20 cellular contexts compared by ENCODE assay signal in genomic region chr16:72380283-72380682, GRCh38.
DNase-seq lines count a peak whose midpoint lies in the region; FAIRE-seq and TF ChIP-seq lines count a peak whose summit lies in the region.
"Had no signal": no experiment of that assay in that cellular context is flagged by ENCODE, and none has a peak within 500 bp of the region (broad histone marks: within the 10 kb centered on the region; RNA-seq: fewer than 3 reads in every experiment).

No MANE protein-coding gene starts in this region.

- H3K4me3 ChIP-seq in choroid plexus epithelial cell (ENCODE audit: low read depth, low read length) (no peak overlapping the region), ovary (no peak overlapping the region), small intestine (ENCODE audit: low read depth in 1 of 2, low read length in 2 of 2) (no peak overlapping the region)
- H3K4me3 ChIP-seq: BLaER1, SJCRH30 had no signal

- H3K27me3 ChIP-seq in ovary = no peaks in the 10 kb centered on the region
- no peaks in the 10 kb centered on the region for H3K27me3 ChIP-seq in small intestine (ENCODE audit: control insufficient read depth in 2 of 2, insufficient read depth in 2 of 2, low read length in 2 of 2)
- H3K27me3 ChIP-seq: BLaER1, SJCRH30 had no signal

- no peak for TF ChIP-seq EP300 in ovary (IDR thresholded peaks at IDR 0.05)

- no peak for TF ChIP-seq POLR2A in ovary (IDR thresholded peaks at IDR 0.05)

- intact Hi-C loops in ovary (cut with DNase I) = loop anchor here in 1 of 4 donors (10.0 kb wide), 1 partner anchor 55 kb away; no protein-coding TSS in a partner anchor

- H3K27ac ChIP-seq in ovary (no peak overlapping the region), small intestine (ENCODE audit: low read depth in 1 of 2, low read length in 1 of 2) (no peak overlapping the region)
- H3K27ac ChIP-seq: 22Rv1, BLaER1, SJCRH30 had no signal

- FAIRE-seq in small intestine (lab: Jason Lieb, UNC) = no peak
- FAIRE-seq: H54 had no signal

- H3K36me3 ChIP-seq in ovary (no peaks in the 10 kb centered on the region), small intestine (ENCODE audit: control insufficient read depth in 2 of 2, insufficient read depth in 2 of 2, low read length in 2 of 2) (no peaks in the 10 kb centered on the region)
- H3K36me3 ChIP-seq: BLaER1, SJCRH30 had no signal

- DNase-seq in NCI-H82 (lab: John Stamatoyannopoulos, UW) = peak; percentile 7
- no peak for DNase-seq in NCI-H82 treated with DMSO at 0.1 percent for 48 hours (lab: John Stamatoyannopoulos, UW; ENCODE audit: unreplicated experiment)
- peak; percentile 36 for DNase-seq in choroid plexus epithelial cell (ENCODE audit: low read depth)
- peak; percentile 34 for DNase-seq in kidney tubule cell (ENCODE audit: low spot score)
- no peak for DNase-seq in ovary
- no peak for DNase-seq in effector CD8-positive, alpha-beta T cell (lab: John Stamatoyannopoulos, UW)
- DNase-seq in small intestine = no peak
- no peak for DNase-seq in ecto neural progenitor cell (ENCODE audit: low spot score)
- DNase-seq: CD8-positive, alpha-beta memory T cell; DMS153; NCI-H1436 treated with DMSO at 0.1 percent for 48 hours; NCI-H2081; NCI-H524 treated with DMSO at 0.1 percent for 48 hours; NK-92 treated with Interleukin-12 subunit alpha and Interleukin-12 subunit beta, amount 100 ng/mL, for 24 hours; OCI-M1; RPMI8226; SJCRH30 had no signal

- H3K9me3 ChIP-seq in ovary (no peaks in the 10 kb centered on the region), small intestine (ENCODE audit: control insufficient read depth, low read depth) (no peaks in the 10 kb centered on the region)
- H3K9me3 ChIP-seq: BLaER1, SJCRH30 had no signal

- TF ChIP-seq CTCF in choroid plexus epithelial cell (conservative IDR thresholded peaks at IDR 0.05; ENCODE audit: low read depth, low read length) (no peak), ovary (IDR thresholded peaks at IDR 0.05) (no peak)

- H3K4me1 ChIP-seq in ovary (ENCODE audit: insufficient read depth) (no peaks in the 10 kb centered on the region), small intestine (ENCODE audit: control insufficient read depth in 2 of 2, insufficient read depth in 1 of 2, low read depth in 1 of 2, low read length in 1 of 2) (no peaks in the 10 kb centered on the region)
- H3K4me1 ChIP-seq: BLaER1, SJCRH30 had no signal

- 61 to 73% (median 70%) methylated on average over 1 of the region's 1 CpG for WGBS in ovary, 3 donors
- WGBS in small intestine, 3 donors = 34 to 68% (median 44%) methylated on average over 1 of the region's 1 CpG

Comparison
In these comparisons a context has a peak if more than half of its experiments do, and no peak if none do; other contexts are left out.
1. DNase-seq: peak in NCI-H82 (single experiment), choroid plexus epithelial cell (single experiment) and kidney tubule cell (single experiment); none in NCI-H82 treated with DMSO at 0.1 percent for 48 hours (single experiment), ovary (0 of 5), effector CD8-positive, alpha-beta T cell (single experiment), small intestine (single experiment) and ecto neural progenitor cell (single experiment).